12 cellular contexts compared by ENCODE assay signal in the genomic region with DNA sequence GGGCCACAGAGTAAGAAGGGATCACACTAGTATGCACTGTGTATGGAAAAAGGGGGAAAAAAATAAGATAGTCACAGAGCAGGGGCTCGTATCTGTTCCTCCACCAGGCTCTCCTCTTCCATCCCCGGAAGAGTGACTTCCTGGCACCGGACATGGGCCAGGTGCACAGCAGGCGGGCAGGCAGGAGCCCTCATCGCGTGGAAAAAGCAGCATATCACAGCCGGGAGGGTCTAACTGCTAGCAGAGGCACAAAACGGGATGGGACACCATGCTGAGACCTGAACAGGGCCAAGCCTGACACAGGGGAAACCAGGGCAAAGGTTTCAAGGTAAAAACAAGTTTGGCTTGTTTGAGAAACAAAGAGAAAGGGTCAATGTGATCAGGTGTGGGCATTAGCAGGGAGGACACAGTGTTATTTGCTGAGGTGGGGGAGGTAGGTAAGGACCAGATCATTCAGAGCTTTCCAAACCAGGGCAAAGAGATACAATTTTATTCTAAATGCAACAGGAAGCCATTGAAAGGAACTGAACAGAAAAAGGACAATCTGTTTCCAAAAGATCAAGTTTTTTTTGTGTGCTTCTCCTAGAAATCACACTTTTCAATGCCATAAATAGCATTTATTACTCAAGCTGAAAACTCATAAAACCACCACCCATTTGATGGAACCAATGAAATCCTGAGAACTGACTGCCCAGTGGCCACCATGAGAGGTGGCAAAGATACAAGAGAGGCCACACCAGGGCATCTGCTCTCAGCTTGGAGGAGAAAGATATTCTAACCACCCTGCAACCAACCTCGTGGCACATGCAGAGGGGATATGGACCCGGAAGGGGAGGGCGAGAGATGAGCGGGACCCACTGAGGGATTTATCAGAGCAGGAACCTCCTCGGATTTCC. TPM values are rescaled to one million over a fixed set of nuclear protein-coding genes. Genes with fewer than 3 reads are reported as not detected.
A peak's percentile ranks its signal among the peaks of the same experiment; 100 is the strongest.
DNase-seq lines count a peak whose midpoint lies in the region; ATAC-seq and TF ChIP-seq lines count a peak whose summit lies in the region.
"Had no signal": no experiment of that assay in that cellular context is flagged by ENCODE, and none has a peak within 500 bp of the region (broad histone marks: within the 10 kb centered on the region; RNA-seq: fewer than 3 reads in every experiment).

No MANE protein-coding gene starts in this region.

- H3K4me1 ChIP-seq in iPS-20b (ENCODE audit: insufficient read depth, low read length) (peaks cover 43% of the 10 kb centered on the region), uterus (peaks cover 11 to 14% of the 10 kb centered on the region in 2 donors)

- H3K4me3 Mint-ChIP-seq in stimulated activated effector memory CD8-positive, alpha-beta T cell treated with anti-CD3 and anti-CD28 coated beads, Interleukin-12 subunit alpha, Interleukin-12 subunit beta, amount 100 ng/mL, for 72 hours: peak overlapping the region; percentile 40
- H3K4me3 Mint-ChIP-seq: activated naive CD4-positive, alpha-beta T cell treated with anti-CD3 and anti-CD28 coated beads, Interleukin-2, amount 50 U/mL, for 24 hours had no signal

- H3K27me3 ChIP-seq in iPS-20b (ENCODE audit: insufficient read depth, low read length) (no peaks in the 10 kb centered on the region), uterus (no peaks in the 10 kb centered on the region), H7 (ENCODE audit: control insufficient read depth, insufficient read depth, low read length) (no peaks in the 10 kb centered on the region)

- peak overlapping the region; percentile 68 for H3K27ac ChIP-seq in iPS-20b (ENCODE audit: low read length)
- H3K27ac ChIP-seq in uterus: peak overlapping the region in 1 of 2 donors; percentile 86

- H3K4me3 ChIP-seq in iPS-20b (ENCODE audit: low read length) (peak overlapping the region; percentile 54), uterus (no peak overlapping the region), H7 (ENCODE audit: insufficient read depth, low read depth, low read length) (no peak overlapping the region)

- intact Hi-C loops in uterus (cut with DNase I; ENCODE audit: low total_unique reads): no loop called here

- H3K36me3 ChIP-seq in iPS-20b (ENCODE audit: insufficient read depth, low read depth, low read length) (peaks cover 4% of the 10 kb centered on the region; the same call in 1 of the 2 replicates), uterus (no peaks in the 10 kb centered on the region), H7 (replicated peaks; ENCODE audit: control insufficient read depth, insufficient read depth, low read length) (no peaks in the 10 kb centered on the region; the same call in 1 of the 2 replicates)

- DNase-seq in NCI-H2081 (lab: John Stamatoyannopoulos, UW) (peak; percentile 39 to 56), NCI-H2081 treated with DMSO at 0.1 percent for 48 hours (lab: John Stamatoyannopoulos, UW) (no peak), NCI-H748 (lab: John Stamatoyannopoulos, UW; ENCODE audit: unreplicated experiment) (peak; percentile 86), uterus (no peak), H7 (no peak), T1000 (lab: John Stamatoyannopoulos, UW) (no peak)
- DNase-seq in stimulated activated effector memory CD8-positive, alpha-beta T cell treated with anti-CD3 and anti-CD28 coated beads, Interleukin-12 subunit alpha, Interleukin-12 subunit beta, amount 100 ng/mL, for 72 hours (ENCODE audit: low spot score in 2 of 2): peak in 1 of 2 donors; percentile 38
- DNase-seq: T-helper 1 cell had no signal

- no peaks in the 10 kb centered on the region for H3K9me3 Mint-ChIP-seq in stimulated activated effector memory CD8-positive, alpha-beta T cell treated with anti-CD3 and anti-CD28 coated beads, Interleukin-12 subunit alpha, Interleukin-12 subunit beta, amount 100 ng/mL, for 72 hours
- H3K9me3 Mint-ChIP-seq: activated naive CD4-positive, alpha-beta T cell treated with anti-CD3 and anti-CD28 coated beads, Interleukin-2, amount 50 U/mL, for 24 hours had no signal

- H3K4me1 Mint-ChIP-seq in stimulated activated effector memory CD8-positive, alpha-beta T cell treated with anti-CD3 and anti-CD28 coated beads, Interleukin-12 subunit alpha, Interleukin-12 subunit beta, amount 100 ng/mL, for 72 hours: peaks cover 41% of the 10 kb centered on the region

- H3K36me3 Mint-ChIP-seq in stimulated activated effector memory CD8-positive, alpha-beta T cell treated with anti-CD3 and anti-CD28 coated beads, Interleukin-12 subunit alpha, Interleukin-12 subunit beta, amount 100 ng/mL, for 72 hours: peaks cover 9% of the 10 kb centered on the region

- H3K9me3 ChIP-seq in iPS-20b (ENCODE audit: insufficient read depth, low read depth, low read length): no peaks in the 10 kb centered on the region
- H3K9me3 ChIP-seq in uterus: no peaks in the 10 kb centered on the region

- TF ChIP-seq POLR2A in uterus (IDR thresholded peaks at IDR 0.05): no peak

- H3K9ac ChIP-seq in iPS-20b (ENCODE audit: low read depth, low read length): peak overlapping the region; percentile 62; the same call in 1 of the 2 replicates

- ATAC-seq in stimulated activated effector memory CD8-positive, alpha-beta T cell treated with anti-CD3 and anti-CD28 coated beads, Interleukin-12 subunit alpha, Interleukin-12 subunit beta, amount 100 ng/mL, for 72 hours: peak; percentile 22

- no peak for TF ChIP-seq CTCF in uterus (IDR thresholded peaks at IDR 0.05)

- H3K27ac Mint-ChIP-seq in stimulated activated effector memory CD8-positive, alpha-beta T cell treated with anti-CD3 and anti-CD28 coated beads, Interleukin-12 subunit alpha, Interleukin-12 subunit beta, amount 100 ng/mL, for 72 hours: peak overlapping the region; percentile 86
- H3K27ac Mint-ChIP-seq: activated naive CD4-positive, alpha-beta T cell treated with anti-CD3 and anti-CD28 coated beads, Interleukin-2, amount 50 U/mL, for 24 hours had no signal

RNA-seq across cellular contexts. Expression of a gene that starts 9.2 kb away (rescaled TPM):
- total RNA-seq in uterus: 100 to 1,000 TPM in 1 of 4 donors, 10 to 100 TPM in 3; 44.6 to 204 (median 51.9) TPM
- 104 and 130 TPM in 2 replicates for total RNA-seq in H7 (2014; rRNA removed; shearing (Covaris generic))

RNA-seq across cellular contexts. Expression of a gene that starts 33.0 kb away (rescaled TPM):
- not detected for total RNA-seq in uterus
- not detected in 2 replicates for total RNA-seq in H7 (2014; rRNA removed; shearing (Covaris generic))
- total RNA-seq: M059J, renal cortical epithelial cell had no signal

Comparison
In these comparisons a context has a peak if more than half of its experiments do, and no peak if none do; other contexts are left out.
1. DNase-seq: peak in NCI-H2081 (2 of 2) and NCI-H748 (single experiment); none in NCI-H2081 treated with DMSO at 0.1 percent for 48 hours (single experiment), uterus (0 of 2), H7 (single experiment) and T1000 (single experiment).